ENCODE assay signal across 22 cellular contexts in the genomic region with DNA sequence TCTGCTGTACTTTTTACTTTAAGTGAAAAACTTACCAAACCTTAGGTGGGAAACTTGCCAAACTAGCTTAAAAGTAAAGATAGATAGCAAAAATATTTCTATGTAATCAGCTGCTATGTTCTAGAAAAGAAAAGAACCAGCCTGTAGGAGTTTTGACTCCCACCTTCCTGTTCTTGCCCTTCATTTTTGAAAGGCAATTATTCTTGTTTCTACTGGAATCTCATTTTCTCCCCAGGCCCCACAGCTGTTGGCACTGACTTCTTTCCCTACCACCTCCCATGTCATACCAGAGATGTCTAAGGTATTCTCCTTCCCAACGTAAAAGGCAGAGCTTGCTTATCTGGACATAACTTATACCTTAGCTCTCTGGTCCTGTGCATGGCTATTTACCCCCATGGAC.
A peak's percentile ranks its signal among the peaks of the same experiment; 100 is the strongest.
DNase-seq lines count a peak whose midpoint lies in the region; ATAC-seq, FAIRE-seq and TF ChIP-seq lines count a peak whose summit lies in the region.
"Had no signal": no experiment of that assay in that cellular context is flagged by ENCODE, and none has a peak within 500 bp of the region (broad histone marks: within the 10 kb centered on the region; RNA-seq: fewer than 3 reads in every experiment).

No MANE protein-coding gene starts in this region.

- H3K4me2 ChIP-seq in astrocyte (ENCODE audit: low read length) (no peak overlapping the region), H9 (ENCODE audit: insufficient read depth, insufficient read length, low read length) (no peak overlapping the region)
- H3K4me2 ChIP-seq: A549; BLaER1 treated with 17β-estradiol and CSF1 and Interleukin-3, amounts not matched to agents 10 nM and 100 nM had no signal

- FAIRE-seq in astrocyte (lab: Jason Lieb, UNC): no peak
- FAIRE-seq: A549, D721Med, G401.6, GM12891, GM19239 had no signal

- no peaks in the 10 kb centered on the region for H3K27me3 ChIP-seq in astrocyte (ENCODE audit: insufficient read depth, low read length)
- H3K27me3 ChIP-seq in H9 (ENCODE audit: insufficient read depth, low read length): no peaks in the 10 kb centered on the region
- H3K27me3 ChIP-seq: BLaER1 treated with 17β-estradiol and CSF1 and Interleukin-3, amounts not matched to agents 10 nM and 100 nM had no signal

- no peak overlapping the region for H3K4ac ChIP-seq in H9 (ENCODE audit: low read depth, low read length)

- TF ChIP-seq CTCF in astrocyte (IDR thresholded peaks at IDR 0.05; ENCODE audit: insufficient read depth, low read depth, low read length) (no peak), nephron (IDR thresholded peaks at IDR 0.05; ENCODE audit: unreplicated experiment in 3 of 3) (no peak), H9 (conservative IDR thresholded peaks at IDR 0.05) (no peak)

- H4K91ac ChIP-seq in H9 (ENCODE audit: insufficient read length, low read depth, low read length): no peak overlapping the region

- H3K36me3 Mint-ChIP-seq in astrocyte (ENCODE audit: low read depth, unreplicated experiment): no peaks in the 10 kb centered on the region
- H3K36me3 Mint-ChIP-seq in nephron (ENCODE audit: low read depth): no peaks in the 10 kb centered on the region
- no peaks in the 10 kb centered on the region for H3K36me3 Mint-ChIP-seq in H9 (ENCODE audit: insufficient read depth in 1 of 3, low read depth in 3 of 3)
- no peaks in the 10 kb centered on the region for H3K36me3 Mint-ChIP-seq in naive thymus-derived CD8-positive, alpha-beta T cell
- H3K36me3 Mint-ChIP-seq: CD8-positive, alpha-beta T cell had no signal

- no peaks in the 10 kb centered on the region for H3K23me2 ChIP-seq in H9 (ENCODE audit: insufficient read length, low read depth, low read length, poor library complexity, severe bottlenecking)

- POLR2A ChIA-PET in naive thymus-derived CD8-positive, alpha-beta T cell (lab: Charles Lee): no interaction called here

- no peak overlapping the region for H3K23ac ChIP-seq in H9 (ENCODE audit: insufficient read length, low read depth, low read length)

- no peak overlapping the region for H2AK5ac ChIP-seq in H9 (ENCODE audit: insufficient read length, low read length)

- H2BK120ac ChIP-seq in H9 (ENCODE audit: low read depth, low read length, poor library complexity, severe bottlenecking): no peak overlapping the region

- no peak overlapping the region for H4K8ac ChIP-seq in H9 (replicated peaks; ENCODE audit: insufficient read length, low read depth, low read length)

- no peaks in the 10 kb centered on the region for H4K20me1 ChIP-seq in astrocyte (ENCODE audit: insufficient read depth, low read length)
- no peaks in the 10 kb centered on the region for H4K20me1 ChIP-seq in H9 (ENCODE audit: control insufficient read depth, insufficient read depth, insufficient read length)
- H4K20me1 ChIP-seq: BLaER1 treated with 17β-estradiol and CSF1 and Interleukin-3, amounts not matched to agents 10 nM and 100 nM had no signal

- no CpG with 5 or more reads among the region's 1 CpG for WGBS in H9 (ENCODE audit: extremely low coverage, insufficient read length, low lambda C conversion rate)

- no peak overlapping the region for H4K5ac ChIP-seq in H9 (ENCODE audit: insufficient read length, low read depth, low read length)

- DNase-seq in NCI-H69 (lab: John Stamatoyannopoulos, UW): peak; percentile 21
- DNase-seq in astrocyte (ENCODE audit: low read depth): peak; percentile 13
- no peak for DNase-seq in H9
- DNase-seq in naive thymus-derived CD8-positive, alpha-beta T cell: no peak
- DNase-seq: 8988T; AML-193; Caco-2; CD4-positive, alpha-beta T cell; CD8-positive, alpha-beta T cell; DMS79 treated with DMSO at 0.1 percent for 48 hours; GF-D8 had no signal

- H3K4me3 Mint-ChIP-seq in astrocyte (ENCODE audit: unreplicated experiment) (no peak overlapping the region), nephron (no peak overlapping the region), H9 (no peak overlapping the region)
- H3K4me3 Mint-ChIP-seq in naive thymus-derived CD8-positive, alpha-beta T cell: no peak overlapping the region
- H3K4me3 Mint-ChIP-seq: B cell; CD4-positive, alpha-beta T cell; CD8-positive, alpha-beta T cell had no signal

- no peak overlapping the region for H2BK20ac ChIP-seq in H9 (ENCODE audit: low read depth, low read length, poor library complexity, severe bottlenecking)

- no peak overlapping the region for H3K4me3 ChIP-seq in astrocyte (ENCODE audit: insufficient read depth, low read depth, low read length)
- H3K4me3 ChIP-seq: A549; BLaER1 treated with 17β-estradiol and CSF1 and Interleukin-3, amounts not matched to agents 10 nM and 100 nM had no signal

- H3K79me2 ChIP-seq in astrocyte (ENCODE audit: insufficient read depth, low read length): no peaks in the 10 kb centered on the region
- H3K79me2 ChIP-seq in H9 (ENCODE audit: insufficient read depth, low read length): no peaks in the 10 kb centered on the region

- ATAC-seq in naive thymus-derived CD8-positive, alpha-beta T cell: no peak
- ATAC-seq in HG03280 (IDR thresholded peaks at IDR 0.05; ENCODE audit: unreplicated experiment) (no peak), HG03045 (IDR thresholded peaks at IDR 0.05; ENCODE audit: unreplicated experiment) (no peak)
- ATAC-seq: CD8-positive, alpha-beta T cell had no signal

- H3K9ac ChIP-seq in astrocyte (ENCODE audit: low read length) (no peak overlapping the region), H9 (ENCODE audit: extremely low read depth, insufficient read length, low read length) (no peak overlapping the region)
- H3K9ac ChIP-seq: BLaER1 treated with 17β-estradiol and CSF1 and Interleukin-3, amounts not matched to agents 10 nM and 100 nM had no signal

- no peak overlapping the region for H3K27ac ChIP-seq in astrocyte (ENCODE audit: low read depth, low read length)
- H3K27ac ChIP-seq in H9 (ENCODE audit: insufficient read length, low read depth, low read length): no peak overlapping the region
- H3K27ac ChIP-seq: A549; BLaER1 treated with 17β-estradiol and CSF1 and Interleukin-3, amounts not matched to agents 10 nM and 100 nM; C4-2B had no signal

- H3K4me1 Mint-ChIP-seq in astrocyte (ENCODE audit: low read depth, unreplicated experiment): peaks cover 19% of the 10 kb centered on the region
- peaks cover 39% of the 10 kb centered on the region for H3K4me1 Mint-ChIP-seq in nephron
- H3K4me1 Mint-ChIP-seq in H9: peaks cover 7 to 14% of the 10 kb centered on the region in 2 experiments; a peak in 3 of 4 replicates
- H3K4me1 Mint-ChIP-seq in naive thymus-derived CD8-positive, alpha-beta T cell: no peaks in the 10 kb centered on the region
- H3K4me1 Mint-ChIP-seq: B cell had no signal

- no peak overlapping the region for H3K56ac ChIP-seq in H9 (ENCODE audit: insufficient read length, low read depth, low read length)

- no peak overlapping the region for H2BK12ac ChIP-seq in H9 (ENCODE audit: insufficient read length, low read depth, low read length)

- H3K36me3 ChIP-seq in astrocyte (ENCODE audit: insufficient read depth, low read length): no peaks in the 10 kb centered on the region
- H3K36me3 ChIP-seq: BLaER1 treated with 17β-estradiol and CSF1 and Interleukin-3, amounts not matched to agents 10 nM and 100 nM had no signal

- no peak overlapping the region for H3K18ac ChIP-seq in H9 (ENCODE audit: insufficient read length, low read depth, low read length)

- H2BK5ac ChIP-seq in H9 (ENCODE audit: insufficient read length, low read length): no peak overlapping the region

- H3K14ac ChIP-seq in H9 (ENCODE audit: insufficient read depth, low read length): no peak overlapping the region

- peaks cover 4% of the 10 kb centered on the region for H3K4me1 ChIP-seq in astrocyte (ENCODE audit: insufficient read depth, low read length)
- no peaks in the 10 kb centered on the region for H3K4me1 ChIP-seq in H9 (ENCODE audit: insufficient read depth, low read length)
- H3K4me1 ChIP-seq: BLaER1 treated with 17β-estradiol and CSF1 and Interleukin-3, amounts not matched to agents 10 nM and 100 nM; Caco-2 had no signal

- H3T11ph ChIP-seq in H9 (ENCODE audit: low read length): no peak overlapping the region

- no peak overlapping the region for H2BK15ac ChIP-seq in H9 (ENCODE audit: low read depth, low read length)

- H2AFZ ChIP-seq in astrocyte (ENCODE audit: low read depth, low read length) (no peak overlapping the region), H9 (ENCODE audit: low read length) (no peak overlapping the region)

- peaks cover 6% of the 10 kb centered on the region for H3K9me3 Mint-ChIP-seq in astrocyte (ENCODE audit: unreplicated experiment)
- H3K9me3 Mint-ChIP-seq in nephron: no peaks in the 10 kb centered on the region
- no peaks in the 10 kb centered on the region for H3K9me3 Mint-ChIP-seq in H9
- peaks cover 0 to 15% (median 0%) of the 10 kb centered on the region in 9 donors for H3K9me3 Mint-ChIP-seq in naive thymus-derived CD8-positive, alpha-beta T cell
- H3K9me3 Mint-ChIP-seq: CD4-positive, alpha-beta T cell; CD8-positive, alpha-beta T cell had no signal

- H3K9me3 ChIP-seq in astrocyte (ENCODE audit: insufficient read depth, low read depth, low read length): no peaks in the 10 kb centered on the region
- H3K9me3 ChIP-seq in H9 (ENCODE audit: control insufficient read depth, low read depth, low read length): no peaks in the 10 kb centered on the region
- H3K9me3 ChIP-seq: A549; BLaER1 treated with 17β-estradiol and CSF1 and Interleukin-3, amounts not matched to agents 10 nM and 100 nM; Caco-2 had no signal

- H3K27ac Mint-ChIP-seq in astrocyte (ENCODE audit: unreplicated experiment): no peak overlapping the region
- H3K27ac Mint-ChIP-seq in nephron: peak overlapping the region in 2 of 3 experiments; percentile 32 to 66
- no peak overlapping the region for H3K27ac Mint-ChIP-seq in H9
- H3K27ac Mint-ChIP-seq in naive thymus-derived CD8-positive, alpha-beta T cell: no peak overlapping the region
- H3K27ac Mint-ChIP-seq: B cell; CD4-positive, alpha-beta T cell; CD8-positive, alpha-beta T cell had no signal

- H3K79me1 ChIP-seq in H9 (ENCODE audit: insufficient read depth, low read depth, low read length, poor library complexity, severe bottlenecking): no peaks in the 10 kb centered on the region

- H3K27me3 Mint-ChIP-seq in astrocyte (ENCODE audit: low read depth, unreplicated experiment) (peaks cover 9% of the 10 kb centered on the region), nephron (ENCODE audit: low read depth) (no peaks in the 10 kb centered on the region), H9 (ENCODE audit: low read depth) (peaks cover 2% of the 10 kb centered on the region)
- peaks cover 10 to 76% (median 10%) of the 10 kb centered on the region in 5 donors for H3K27me3 Mint-ChIP-seq in naive thymus-derived CD8-positive, alpha-beta T cell

Comparison
In these comparisons a context has a peak if more than half of its experiments do, and no peak if none do; other contexts are left out.
1. DNase-seq: peak in NCI-H69 (single experiment) and astrocyte (single experiment); none in H9 (single experiment) and naive thymus-derived CD8-positive, alpha-beta T cell (0 of 10).
2. H3K27ac Mint-ChIP-seq: peak in nephron (2 of 3); none in astrocyte (single experiment), H9 (0 of 3) and naive thymus-derived CD8-positive, alpha-beta T cell (0 of 10).